Comparison of ENCODE assay signal across 13 cellular contexts in genomic region chr4:165461176-165461835, GRCh38.
DNase-seq lines count a peak whose midpoint lies in the region; ATAC-seq and TF ChIP-seq lines count a peak whose summit lies in the region.
"Had no signal": no experiment of that assay in that cellular context is flagged by ENCODE, and none has a peak within 500 bp of the region (broad histone marks: within the 10 kb centered on the region; RNA-seq: fewer than 3 reads in every experiment).

No MANE protein-coding gene starts in this region.

- TF ChIP-seq CTCF in BJ (IDR thresholded peaks at IDR 0.05; ENCODE audit: insufficient read depth, low read depth, low read length): no peak
- TF ChIP-seq CTCF in fibroblast of lung (conservative IDR thresholded peaks at IDR 0.05 in 1 of 2, IDR thresholded peaks at IDR 0.05 in 1 of 2; ENCODE audit: low read depth in 1 of 2, low read length in 2 of 2): no peak
- TF ChIP-seq CTCF in osteocyte (IDR thresholded peaks at IDR 0.05): no peak

- peak overlapping the region; percentile 16 for H3K4me2 ChIP-seq in fibroblast of lung (ENCODE audit: extremely low read depth, insufficient read depth, low read length)

- ATAC-seq in GM19467 (IDR thresholded peaks at IDR 0.05; ENCODE audit: unreplicated experiment): no peak
- ATAC-seq in HG03565 (IDR thresholded peaks at IDR 0.05; ENCODE audit: unreplicated experiment): no peak
- ATAC-seq in GM21825 (IDR thresholded peaks at IDR 0.05; ENCODE audit: unreplicated experiment): no peak

- H4K20me1 ChIP-seq in fibroblast of lung (ENCODE audit: control insufficient read depth, extremely low read depth, insufficient read depth, low read length): no peaks in the 10 kb centered on the region

- H3K9ac ChIP-seq in fibroblast of lung (ENCODE audit: insufficient read depth, low read length): no peak overlapping the region

- POLR2A ChIA-PET in BJ (lab: Charles Lee): interaction anchor here (0.6 kb wide), 1 partner anchor 39 kb away, joined by 7 read pairs; no protein-coding TSS in a partner anchor

- H3K36me3 Mint-ChIP-seq in osteocyte (ENCODE audit: unreplicated experiment): no peaks in the 10 kb centered on the region
- H3K36me3 Mint-ChIP-seq: CD4-positive, alpha-beta memory T cell had no signal

- no peaks in the 10 kb centered on the region for H3K27me3 ChIP-seq in BJ (ENCODE audit: control insufficient read depth, insufficient read depth, low read length)
- no peaks in the 10 kb centered on the region for H3K27me3 ChIP-seq in fibroblast of lung (ENCODE audit: control insufficient read depth, insufficient read depth, low read length)

- no peaks in the 10 kb centered on the region for H3K36me3 ChIP-seq in BJ (ENCODE audit: control insufficient read depth, insufficient read depth, low read length)
- no peaks in the 10 kb centered on the region for H3K36me3 ChIP-seq in fibroblast of lung (ENCODE audit: control insufficient read depth, insufficient read depth, low read length)

- no peak overlapping the region for H3K4me3 ChIP-seq in BJ (ENCODE audit: low read depth, low read length)
- no peak overlapping the region for H3K4me3 ChIP-seq in fibroblast of lung (replicated peaks in 1 of 4; ENCODE audit: control extremely low read depth in 1 of 4, insufficient read depth in 1 of 4, low read depth in 3 of 4, low read length in 4 of 4)

- H3K27ac ChIP-seq in fibroblast of lung (ENCODE audit: insufficient read depth, low read length): no peak overlapping the region

- DNase-seq in BJ (ENCODE audit: low read depth): peak; percentile 51
- DNase-seq in NCI-H446 treated with DMSO at 0.1 percent for 48 hours (lab: John Stamatoyannopoulos, UW): peak; percentile 28
- DNase-seq in fibroblast of lung (ENCODE audit: low read depth in 2 of 2): peak; percentile 27 to 96
- no peak for DNase-seq in osteocyte (ENCODE audit: extremely low spot score, unreplicated experiment)
- no peak for DNase-seq in DMS53 (lab: John Stamatoyannopoulos, UW)
- DNase-seq: activated CD4-positive, CD25-positive, alpha-beta regulatory T cell; CD4-positive, alpha-beta memory T cell; stimulated activated CD4-positive, alpha-beta T cell treated with anti-CD3 and anti-CD28 coated beads, Interleukin-4, amount 100 ng/mL, for 4 hours had no signal

- H3K9me3 Mint-ChIP-seq in osteocyte (ENCODE audit: unreplicated experiment): no peaks in the 10 kb centered on the region
- H3K9me3 Mint-ChIP-seq: activated T-helper 1 cell treated with anti-CD3 and anti-CD28 coated beads, Interleukin-12 subunit alpha, Interleukin-12 subunit beta, Interleukin-2, Interleukin-4 antibody, amounts not matched to agents 30 ng/mL and 10 ng/mL and 1 ng/mL, durations not matched to agents 14 hours and 24 hours and 36 hours; CD4-positive, alpha-beta memory T cell; neural crest cell had no signal

- H3K4me1 Mint-ChIP-seq in osteocyte (ENCODE audit: unreplicated experiment): peaks cover 35% of the 10 kb centered on the region
- H3K4me1 Mint-ChIP-seq: CD4-positive, alpha-beta memory T cell had no signal

- no peaks in the 10 kb centered on the region for H3K79me2 ChIP-seq in fibroblast of lung (ENCODE audit: control insufficient read depth, insufficient read depth, low read length)

- H3K27ac Mint-ChIP-seq in osteocyte (ENCODE audit: unreplicated experiment): peak overlapping the region; percentile 87
- H3K27ac Mint-ChIP-seq: activated T-helper 1 cell treated with anti-CD3 and anti-CD28 coated beads, Interleukin-12 subunit alpha, Interleukin-12 subunit beta, Interleukin-2, Interleukin-4 antibody, amounts not matched to agents 30 ng/mL and 10 ng/mL and 1 ng/mL, durations not matched to agents 14 hours and 24 hours and 36 hours; CD4-positive, alpha-beta memory T cell had no signal

- H3K4me3 Mint-ChIP-seq in osteocyte (ENCODE audit: unreplicated experiment): peak overlapping the region; percentile 11
- H3K4me3 Mint-ChIP-seq: activated T-helper 1 cell treated with anti-CD3 and anti-CD28 coated beads, Interleukin-12 subunit alpha, Interleukin-12 subunit beta, Interleukin-2, Interleukin-4 antibody, amounts not matched to agents 30 ng/mL and 10 ng/mL and 1 ng/mL, durations not matched to agents 14 hours and 24 hours and 36 hours; CD4-positive, alpha-beta memory T cell; neural crest cell had no signal

- no peaks in the 10 kb centered on the region for H3K27me3 Mint-ChIP-seq in osteocyte (ENCODE audit: unreplicated experiment)

- CTCF ChIA-PET in BJ (lab: Yijun Ruan, JAX): interaction anchor here (0.6 to 3.3 kb wide), 4 partner anchors 11 to 636 kb away, joined by 3 to 23 read pairs (median 3); no protein-coding TSS in a partner anchor

- no peaks in the 10 kb centered on the region for H3K4me1 ChIP-seq in fibroblast of lung (ENCODE audit: control insufficient read depth, extremely low read depth, insufficient read depth, low read length)

- H3K9me3 ChIP-seq in fibroblast of lung (ENCODE audit: control insufficient read depth, insufficient read depth, low read depth, low read length): no peaks in the 10 kb centered on the region

- H2AFZ ChIP-seq in fibroblast of lung (ENCODE audit: low read length): peak overlapping the region; percentile 11

Comparison
In these comparisons a context has a peak if more than half of its experiments do, and no peak if none do; other contexts are left out.
1. DNase-seq: peak in BJ (single experiment), NCI-H446 treated with DMSO at 0.1 percent for 48 hours (single experiment) and fibroblast of lung (2 of 2); none in osteocyte (single experiment) and DMS53 (single experiment).